21 cellular contexts compared by ENCODE assay signal in the genomic region with DNA sequence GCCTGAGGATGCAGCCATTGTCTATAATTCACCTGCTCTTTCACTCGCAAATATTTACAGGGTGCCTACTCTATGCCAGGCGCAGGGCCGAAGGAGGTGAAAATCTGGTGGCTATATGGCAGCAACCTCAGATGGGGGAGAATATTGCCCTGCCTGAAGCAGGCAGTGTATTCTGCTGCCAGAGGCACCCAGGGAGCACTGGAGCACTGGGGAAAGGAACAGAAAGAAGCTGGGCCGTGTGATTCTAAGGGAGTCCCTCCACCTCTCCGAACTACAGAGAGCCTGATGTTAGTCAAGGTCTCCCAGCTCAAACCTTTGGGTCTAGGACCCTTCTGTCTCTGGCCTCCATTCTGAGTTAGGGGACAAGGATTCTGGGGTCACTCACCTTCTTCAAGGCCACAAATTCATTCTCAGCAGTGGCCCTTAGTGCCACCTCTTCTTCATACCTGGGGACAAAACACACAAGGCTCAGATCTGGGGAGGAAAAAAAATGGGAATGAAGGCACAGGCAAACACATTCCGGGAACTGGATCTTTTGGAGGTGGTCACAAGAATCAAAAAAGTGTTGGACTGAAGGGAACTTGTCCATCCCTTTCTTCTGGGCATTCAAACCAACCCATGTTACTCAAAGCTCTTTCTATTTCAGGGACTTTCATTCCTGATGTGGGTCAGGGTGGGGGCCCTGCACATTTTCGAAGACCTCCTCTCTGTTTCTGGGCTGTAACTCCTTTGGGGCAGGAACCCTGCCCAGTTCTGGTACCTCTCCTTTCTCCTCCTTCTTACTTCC. TPM values are rescaled to one million over a fixed set of nuclear protein-coding genes. Genes with fewer than 3 reads are reported as not detected.
DNase-seq lines count a peak whose midpoint lies in the region; ATAC-seq and TF ChIP-seq lines count a peak whose summit lies in the region.
"Had no signal": no experiment of that assay in that cellular context is flagged by ENCODE, and none has a peak within 500 bp of the region (broad histone marks: within the 10 kb centered on the region; RNA-seq: fewer than 3 reads in every experiment).

No MANE protein-coding gene starts in this region.

- H3K79me2 ChIP-seq in neural progenitor cell (ENCODE audit: low read depth), result no peaks in the 10 kb centered on the region

- H3K4me1 ChIP-seq in neural progenitor cell, result peaks cover 4% of the 10 kb centered on the region

- intact Hi-C loops in Calu3 (cut with micrococcal nuclease; ENCODE audit: unreplicated experiment), result no loop called here
- intact Hi-C loops in activated T-helper 2 cell treated with anti-CD3 and anti-CD28 coated beads, Interferon-gamma antibody, Interleukin-2, Interleukin-4, amounts not matched to agents 10 μg/mL and 5 μg/mL and 100 μg/mL, durations not matched to agents 14 hours and 24 hours and 36 hours (cut with micrococcal nuclease), result no loop called here

- no peaks in the 10 kb centered on the region for H3K36me3 ChIP-seq in neural progenitor cell
- H3K36me3 ChIP-seq: SJCRH30 had no signal

- TF ChIP-seq CTCF in Calu3 (IDR thresholded peaks at IDR 0.05; ENCODE audit: unreplicated experiment) (no peak), neural progenitor cell (IDR thresholded peaks at IDR 0.05) (no peak)

- no peak overlapping the region for H3K27ac ChIP-seq in neural progenitor cell
- H3K27ac ChIP-seq: C4-2B, SJCRH30 had no signal

- BruUV-seq in Calu3 (replicated peaks; lab: Mats Ljungman, UMichigan), result TSS peak; percentile 16

- peaks cover 21% of the 10 kb centered on the region for H3K4me1 Mint-ChIP-seq in Calu3 (ENCODE audit: low read depth, unreplicated experiment)
- H3K4me1 Mint-ChIP-seq in T-helper 17 cell, result peaks cover 18% of the 10 kb centered on the region
- H3K4me1 Mint-ChIP-seq in neural progenitor cell, result peaks cover 33% of the 10 kb centered on the region
- peaks cover 21% of the 10 kb centered on the region for H3K4me1 Mint-ChIP-seq in T-helper 2 cell treated with Interferon-gamma antibody and Interleukin-4, amounts not matched to agents 5 μg/mL and 100 μg/mL, for 36 hours (ENCODE audit: low read depth)
- H3K4me1 Mint-ChIP-seq in activated T-helper 2 cell treated with anti-CD3 and anti-CD28 coated beads, Interferon-gamma antibody, Interleukin-2, Interleukin-4, amounts not matched to agents 10 μg/mL and 5 μg/mL and 100 μg/mL, durations not matched to agents 14 hours and 24 hours and 36 hours (ENCODE audit: low read depth), result peaks cover 18% of the 10 kb centered on the region
- H3K4me1 Mint-ChIP-seq: IgD-negative memory B cell had no signal

- no peak overlapping the region for H2AFZ ChIP-seq in neural progenitor cell (replicated peaks)

- CTCF ChIA-PET in Calu3 (lab: Charles Lee), result interaction anchor here (0.7 to 1.0 kb wide), 2 partner anchors 18 to 24 kb away, joined by 3 read pairs; no protein-coding TSS in a partner anchor

- H3K36me3 Mint-ChIP-seq in Calu3 (ENCODE audit: insufficient read depth, unreplicated experiment), result peaks cover 83% of the 10 kb centered on the region
- peaks cover 4% of the 10 kb centered on the region for H3K36me3 Mint-ChIP-seq in T-helper 17 cell (ENCODE audit: low read depth)
- H3K36me3 Mint-ChIP-seq in neural progenitor cell, result no peaks in the 10 kb centered on the region
- peaks cover 9% of the 10 kb centered on the region for H3K36me3 Mint-ChIP-seq in T-helper 2 cell treated with Interferon-gamma antibody and Interleukin-4, amounts not matched to agents 5 μg/mL and 100 μg/mL, for 36 hours (ENCODE audit: low read depth)
- H3K36me3 Mint-ChIP-seq in activated T-helper 2 cell treated with anti-CD3 and anti-CD28 coated beads, Interferon-gamma antibody, Interleukin-2, Interleukin-4, amounts not matched to agents 10 μg/mL and 5 μg/mL and 100 μg/mL, durations not matched to agents 14 hours and 24 hours and 36 hours (ENCODE audit: low read depth), result peaks cover 8% of the 10 kb centered on the region
- H3K36me3 Mint-ChIP-seq: IgD-negative memory B cell had no signal

- no peak overlapping the region for H3K4me2 ChIP-seq in neural progenitor cell

- H3K9me3 Mint-ChIP-seq in Calu3 (ENCODE audit: low read depth, unreplicated experiment), result no peaks in the 10 kb centered on the region
- peaks cover 8% of the 10 kb centered on the region for H3K9me3 Mint-ChIP-seq in neural progenitor cell
- H3K9me3 Mint-ChIP-seq in T-helper 2 cell treated with Interferon-gamma antibody and Interleukin-4, amounts not matched to agents 5 μg/mL and 100 μg/mL, for 36 hours, result peaks cover 8% of the 10 kb centered on the region
- no peaks in the 10 kb centered on the region for H3K9me3 Mint-ChIP-seq in activated T-helper 2 cell treated with anti-CD3 and anti-CD28 coated beads, Interferon-gamma antibody, Interleukin-2, Interleukin-4, amounts not matched to agents 10 μg/mL and 5 μg/mL and 100 μg/mL, durations not matched to agents 14 hours and 24 hours and 36 hours
- H3K9me3 Mint-ChIP-seq: IgD-negative memory B cell had no signal

- no peaks in the 10 kb centered on the region for H4K20me1 ChIP-seq in neural progenitor cell (ENCODE audit: low read depth)

- no peaks in the 10 kb centered on the region for H3K9me3 ChIP-seq in T-helper 17 cell (ENCODE audit: control insufficient read depth, low read length, poor library complexity, severe bottlenecking)
- no peaks in the 10 kb centered on the region for H3K9me3 ChIP-seq in neural progenitor cell (ENCODE audit: low read depth)
- H3K9me3 ChIP-seq: MG63, SJCRH30 had no signal

- H3F3A ChIP-seq in neural progenitor cell (ENCODE audit: low read depth), result no peaks in the 10 kb centered on the region

- H3K27me3 Mint-ChIP-seq in Calu3 (ENCODE audit: unreplicated experiment) (peaks cover 12% of the 10 kb centered on the region), T-helper 17 cell (peaks cover 52% of the 10 kb centered on the region), neural progenitor cell (ENCODE audit: insufficient read depth, low read depth) (peaks cover 32% of the 10 kb centered on the region)
- H3K27me3 Mint-ChIP-seq in T-helper 2 cell treated with Interferon-gamma antibody and Interleukin-4, amounts not matched to agents 5 μg/mL and 100 μg/mL, for 36 hours (ENCODE audit: low read depth), result peaks cover 52% of the 10 kb centered on the region
- H3K27me3 Mint-ChIP-seq in activated T-helper 2 cell treated with anti-CD3 and anti-CD28 coated beads, Interferon-gamma antibody, Interleukin-2, Interleukin-4, amounts not matched to agents 10 μg/mL and 5 μg/mL and 100 μg/mL, durations not matched to agents 14 hours and 24 hours and 36 hours (ENCODE audit: low read depth), result peaks cover 39% of the 10 kb centered on the region

- ATAC-seq in T-helper 17 cell (no peak), HG02970 (IDR thresholded peaks at IDR 0.05; ENCODE audit: low FRiP score, unreplicated experiment) (no peak)

- DNase-seq in Calu3 (peak; percentile 8), NCI-H226 (peak; percentile 70), T-helper 17 cell (no peak), neural progenitor cell (ENCODE audit: low spot score) (no peak)
- no peak for DNase-seq in T-helper 2 cell treated with Interferon-gamma antibody and Interleukin-4, amounts not matched to agents 5 μg/mL and 100 μg/mL, for 36 hours (ENCODE audit: low spot score)
- no peak for DNase-seq in activated T-helper 2 cell treated with anti-CD3 and anti-CD28 coated beads, Interferon-gamma antibody, Interleukin-2, Interleukin-4, amounts not matched to agents 10 μg/mL and 5 μg/mL and 100 μg/mL, durations not matched to agents 14 hours and 24 hours and 36 hours (ENCODE audit: low spot score)
- DNase-seq: ACHN, DMS79, HCEC 1CT, Karpas-422, MG63, NCI-H1048, NCI-H1436 treated with DMSO at 0.1 percent for 48 hours, NCI-H2029, NCI-H526 treated with DMSO at 0.1 percent for 48 hours, RPMI8226, SJCRH30 had no signal

- H3K4me3 Mint-ChIP-seq in Calu3 (ENCODE audit: low read depth, unreplicated experiment), result no peak overlapping the region
- H3K4me3 Mint-ChIP-seq in T-helper 17 cell, result no peak overlapping the region
- H3K4me3 Mint-ChIP-seq in neural progenitor cell, result peak overlapping the region; percentile 43
- H3K4me3 Mint-ChIP-seq in T-helper 2 cell treated with Interferon-gamma antibody and Interleukin-4, amounts not matched to agents 5 μg/mL and 100 μg/mL, for 36 hours, result no peak overlapping the region
- H3K4me3 Mint-ChIP-seq in activated T-helper 2 cell treated with anti-CD3 and anti-CD28 coated beads, Interferon-gamma antibody, Interleukin-2, Interleukin-4, amounts not matched to agents 10 μg/mL and 5 μg/mL and 100 μg/mL, durations not matched to agents 14 hours and 24 hours and 36 hours (ENCODE audit: low read depth), result no peak overlapping the region
- H3K4me3 Mint-ChIP-seq: IgD-negative memory B cell had no signal

- no peak overlapping the region for H3K9ac ChIP-seq in neural progenitor cell

- H3K27ac Mint-ChIP-seq in Calu3 (ENCODE audit: unreplicated experiment) (peak overlapping the region; percentile 96), T-helper 17 cell (peak overlapping the region; percentile 10), neural progenitor cell (peak overlapping the region; percentile 40)
- no peak overlapping the region for H3K27ac Mint-ChIP-seq in T-helper 2 cell treated with Interferon-gamma antibody and Interleukin-4, amounts not matched to agents 5 μg/mL and 100 μg/mL, for 36 hours
- H3K27ac Mint-ChIP-seq in activated T-helper 2 cell treated with anti-CD3 and anti-CD28 coated beads, Interferon-gamma antibody, Interleukin-2, Interleukin-4, amounts not matched to agents 10 μg/mL and 5 μg/mL and 100 μg/mL, durations not matched to agents 14 hours and 24 hours and 36 hours, result no peak overlapping the region

- H3K27me3 ChIP-seq in neural progenitor cell, result peaks cover 90% of the 10 kb centered on the region
- H3K27me3 ChIP-seq: MG63, SJCRH30 had no signal

- no peak overlapping the region for H3K4me3 ChIP-seq in neural progenitor cell
- H3K4me3 ChIP-seq: MG63, SJCRH30 had no signal

RNA-seq across cellular contexts. Expression of a gene that starts 19.3 kb away (rescaled TPM):
- total RNA-seq in Calu3 (2022), result 2.6 and 3.6 TPM in 2 replicates
- under 1 TPM in 1 of 2 donors, not detected in 1; 0.21 TPM for total RNA-seq in T-helper 17 cell
- not detected in 2 replicates for total RNA-seq in neural progenitor cell (ENCODE audit: low replicate concordance)
- 0.28 and 0.34 TPM in 2 replicates for total RNA-seq in activated T-helper 2 cell treated with anti-CD3 and anti-CD28 coated beads, Interferon-gamma antibody, Interleukin-2, Interleukin-4, amounts not matched to agents 10 μg/mL and 5 μg/mL and 100 μg/mL, durations not matched to agents 14 hours and 24 hours and 36 hours
- total RNA-seq: OCI-LY7 had no signal

RNA-seq across cellular contexts. Expression of a gene that starts 22.1 kb away (rescaled TPM):
- total RNA-seq in Calu3 (2022) (2,370 and 2,828 TPM in 2 replicates), T-helper 17 cell (under 1 TPM in 1 of 2 donors, not detected in 1; 0.70 TPM), neural progenitor cell (ENCODE audit: low replicate concordance) (3.2 TPM in 1 of 2 replicates, not detected in the other)
- total RNA-seq in activated T-helper 2 cell treated with anti-CD3 and anti-CD28 coated beads, Interferon-gamma antibody, Interleukin-2, Interleukin-4, amounts not matched to agents 10 μg/mL and 5 μg/mL and 100 μg/mL, durations not matched to agents 14 hours and 24 hours and 36 hours, result 4.2 and 4.7 TPM in 2 replicates
- total RNA-seq: OCI-LY7 had no signal

RNA-seq across cellular contexts. Expression of a gene that starts 36.2 kb away (rescaled TPM):
- total RNA-seq in Calu3 (2022) (0.28 and 0.61 TPM in 2 replicates), T-helper 17 cell (not detected), neural progenitor cell (ENCODE audit: low replicate concordance) (0.09 TPM in 1 of 2 replicates, not detected in the other)
- not detected in 2 replicates for total RNA-seq in activated T-helper 2 cell treated with anti-CD3 and anti-CD28 coated beads, Interferon-gamma antibody, Interleukin-2, Interleukin-4, amounts not matched to agents 10 μg/mL and 5 μg/mL and 100 μg/mL, durations not matched to agents 14 hours and 24 hours and 36 hours
- total RNA-seq: OCI-LY7 had no signal

Comparison
In these comparisons a context has a peak if more than half of its experiments do, and no peak if none do; other contexts are left out.
1. DNase-seq: peak in Calu3 (single experiment) and NCI-H226 (single experiment); none in T-helper 17 cell (0 of 3), neural progenitor cell (single experiment), T-helper 2 cell treated with Interferon-gamma antibody and Interleukin-4, amounts not matched to agents 5 μg/mL and 100 μg/mL, for 36 hours (single experiment) and activated T-helper 2 cell treated with anti-CD3 and anti-CD28 coated beads, Interferon-gamma antibody, Interleukin-2, Interleukin-4, amounts not matched to agents 10 μg/mL and 5 μg/mL and 100 μg/mL, durations not matched to agents 14 hours and 24 hours and 36 hours (single experiment).
2. H3K27ac Mint-ChIP-seq: peak in Calu3 (single experiment), T-helper 17 cell (single experiment) and neural progenitor cell (single experiment); none in T-helper 2 cell treated with Interferon-gamma antibody and Interleukin-4, amounts not matched to agents 5 μg/mL and 100 μg/mL, for 36 hours (single experiment) and activated T-helper 2 cell treated with anti-CD3 and anti-CD28 coated beads, Interferon-gamma antibody, Interleukin-2, Interleukin-4, amounts not matched to agents 10 μg/mL and 5 μg/mL and 100 μg/mL, durations not matched to agents 14 hours and 24 hours and 36 hours (single experiment).
3. RNA of a gene that starts 22.1 kb away (total RNA-seq): 2,370 to 2,828 TPM in Calu3; 4.2 to 4.7 TPM in activated T-helper 2 cell treated with anti-CD3 and anti-CD28 coated beads, Interferon-gamma antibody, Interleukin-2, Interleukin-4, amounts not matched to agents 10 μg/mL and 5 μg/mL and 100 μg/mL, durations not matched to agents 14 hours and 24 hours and 36 hours, 0.70 TPM in T-helper 17 cell and 3.2 TPM in neural progenitor cell; every median in the first group is over 100 times any median in the second.